8 cellular contexts compared by ENCODE assay signal in the genomic region with DNA sequence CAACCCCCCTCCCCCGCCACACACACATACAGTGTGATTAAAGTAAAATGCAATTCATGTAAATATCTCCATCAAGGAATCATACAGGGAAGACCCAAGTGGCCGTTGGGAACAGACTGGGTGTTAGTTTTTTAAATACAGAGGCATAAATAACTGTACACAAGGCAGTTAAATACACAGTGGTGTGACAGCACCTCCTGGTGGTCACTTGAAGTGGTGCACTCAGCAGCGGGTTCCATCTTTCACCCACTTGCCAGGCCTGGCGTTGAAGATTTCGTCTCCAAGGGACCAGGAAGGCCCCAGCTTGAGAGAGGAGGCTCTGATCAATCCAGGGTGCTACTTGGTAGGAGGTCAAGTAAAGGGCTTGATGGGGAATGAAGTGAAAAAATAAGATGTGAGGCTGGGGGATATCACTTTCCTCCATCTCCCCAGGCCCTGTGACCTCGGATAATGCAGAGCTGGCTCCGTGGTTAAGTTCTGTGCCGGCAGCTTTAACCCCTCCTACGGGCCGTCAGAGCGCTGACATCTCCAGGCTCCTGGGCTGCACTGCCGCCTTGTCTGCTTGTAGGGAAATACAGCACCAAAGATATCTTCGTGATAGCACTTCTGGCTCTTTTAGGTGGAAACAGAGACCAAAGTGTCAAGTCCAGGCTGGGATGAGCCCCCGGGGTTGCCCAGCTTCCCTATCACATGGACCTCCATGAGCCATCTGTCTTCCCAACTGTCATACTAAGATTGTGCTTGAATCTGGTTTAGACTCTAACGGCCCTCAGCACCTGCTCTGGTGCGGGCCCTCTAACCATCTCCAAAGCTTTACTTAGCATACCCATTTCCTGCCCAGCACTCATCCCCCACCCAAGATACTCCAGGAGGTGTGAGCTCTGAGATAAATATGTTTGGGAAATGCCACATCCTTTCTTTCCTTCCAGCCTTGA. TPM values are rescaled to one million over a fixed set of nuclear protein-coding genes. Genes with fewer than 3 reads are reported as not detected.
DNase-seq lines count a peak whose midpoint lies in the region; ATAC-seq and TF ChIP-seq lines count a peak whose summit lies in the region.

No MANE protein-coding gene starts in this region.

- no peak for TF ChIP-seq POLR2A in Peyer's patch (IDR thresholded peaks at IDR 0.05)
- TF ChIP-seq POLR2A in gastroesophageal sphincter (IDR thresholded peaks at IDR 0.05) = no peak
- no peak for TF ChIP-seq POLR2A in prostate gland (IDR thresholded peaks at IDR 0.05)

- no peak for TF ChIP-seq EP300 in gastroesophageal sphincter (IDR thresholded peaks at IDR 0.05)

- H3K9me3 ChIP-seq in Peyer's patch (no peaks in the 10 kb centered on the region), gastroesophageal sphincter (no peaks in the 10 kb centered on the region), prostate gland (no peaks in the 10 kb centered on the region)

- H3K36me3 ChIP-seq in Peyer's patch (peaks cover 0 to 9% (median 0%) of the 10 kb centered on the region in 3 donors), gastroesophageal sphincter (no peaks in the 10 kb centered on the region), prostate gland (no peaks in the 10 kb centered on the region)

- ATAC-seq in gastroesophageal sphincter (peak; percentile 36), GM21723 (IDR thresholded peaks at IDR 0.05; ENCODE audit: unreplicated experiment) (no peak)

- DNase-seq in NCI-H748 (lab: John Stamatoyannopoulos, UW; ENCODE audit: unreplicated experiment) = peak; percentile 32
- no peak for DNase-seq in NCI-H748 treated with DMSO at 0.1 percent for 48 hours (lab: John Stamatoyannopoulos, UW)
- peak; percentile 57 to 89 (median 72) for DNase-seq in Peyer's patch
- peak; percentile 52 for DNase-seq in activated T-helper 9 cell treated with anti-CD3 and anti-CD28 coated beads, Interleukin-2, amount 50 U/mL, for 16 hours (ENCODE audit: low read depth)
- peak; percentile 43 for DNase-seq in prostate gland (ENCODE audit: low spot score)
- no peak for DNase-seq in OCI-M2 (lab: John Stamatoyannopoulos, UW; ENCODE audit: unreplicated experiment)

- H3K4me1 ChIP-seq in Peyer's patch (peaks cover 0 to 28% (median 0%) of the 10 kb centered on the region in 4 donors), gastroesophageal sphincter (no peaks in the 10 kb centered on the region), prostate gland (replicated peaks) (no peaks in the 10 kb centered on the region)

- 45% methylated on average over 7 to 11 of the region's 16 CpGs for WGBS in gastroesophageal sphincter (ENCODE audit: low coverage in 1 of 2), 2 donors
- 54% methylated on average over 16 of the region's 16 CpGs for WGBS in prostate gland

- TF ChIP-seq CTCF in Peyer's patch (IDR thresholded peaks at IDR 0.05) (peak; percentile 77 to 94 (median 90)), gastroesophageal sphincter (IDR thresholded peaks at IDR 0.05) (peak in 3 of 4 experiments; percentile 75 to 87 (median 85)), prostate gland (IDR thresholded peaks at IDR 0.05) (peak; percentile 80 to 96 (median 86))

- no peak overlapping the region for H3K27ac ChIP-seq in Peyer's patch
- H3K27ac ChIP-seq in gastroesophageal sphincter = no peak overlapping the region
- no peak overlapping the region for H3K27ac ChIP-seq in prostate gland

- H3K27me3 ChIP-seq in Peyer's patch = no peaks in the 10 kb centered on the region
- H3K27me3 ChIP-seq in gastroesophageal sphincter = peaks cover 21% of the 10 kb centered on the region
- H3K27me3 ChIP-seq in prostate gland (replicated peaks; ENCODE audit: insufficient read depth) = no peaks in the 10 kb centered on the region

- intact Hi-C loops in prostate gland (cut with DNase I) = loop anchor here (2.0 kb wide), 1 partner anchor 49 kb away; no protein-coding TSS in a partner anchor

- no peak overlapping the region for H3K4me3 ChIP-seq in Peyer's patch
- no peak overlapping the region for H3K4me3 ChIP-seq in gastroesophageal sphincter
- H3K4me3 ChIP-seq in prostate gland = no peak overlapping the region

RNA-seq across cellular contexts. Expression of a gene that starts 20.7 kb away (rescaled TPM):
- total RNA-seq in Peyer's patch = 100 to 1,000 TPM; 121 to 214 (median 144) TPM
- 10 to 100 TPM in 3 of 4 donors, 1 to 10 TPM in 1; 8.7 to 62.0 (median 27.2) TPM for total RNA-seq in gastroesophageal sphincter
- 10 to 100 TPM in 1 of 2 donors, 1 to 10 TPM in 1; 7.2 to 16.7 TPM for total RNA-seq in prostate gland

Comparison
In these comparisons a context has a peak if more than half of its experiments do, and no peak if none do; other contexts are left out.
1. DNase-seq: peak in NCI-H748 (single experiment), Peyer's patch (3 of 3), activated T-helper 9 cell treated with anti-CD3 and anti-CD28 coated beads, Interleukin-2, amount 50 U/mL, for 16 hours (single experiment) and prostate gland (single experiment); none in NCI-H748 treated with DMSO at 0.1 percent for 48 hours (single experiment) and OCI-M2 (single experiment).
2. Peak in every context shown above with its lines, with median percentiles within 50 percentile points of each other: CTCF ChIP-seq.